Comparison of ENCODE assay signal across 3 cellular contexts in the genomic region with DNA sequence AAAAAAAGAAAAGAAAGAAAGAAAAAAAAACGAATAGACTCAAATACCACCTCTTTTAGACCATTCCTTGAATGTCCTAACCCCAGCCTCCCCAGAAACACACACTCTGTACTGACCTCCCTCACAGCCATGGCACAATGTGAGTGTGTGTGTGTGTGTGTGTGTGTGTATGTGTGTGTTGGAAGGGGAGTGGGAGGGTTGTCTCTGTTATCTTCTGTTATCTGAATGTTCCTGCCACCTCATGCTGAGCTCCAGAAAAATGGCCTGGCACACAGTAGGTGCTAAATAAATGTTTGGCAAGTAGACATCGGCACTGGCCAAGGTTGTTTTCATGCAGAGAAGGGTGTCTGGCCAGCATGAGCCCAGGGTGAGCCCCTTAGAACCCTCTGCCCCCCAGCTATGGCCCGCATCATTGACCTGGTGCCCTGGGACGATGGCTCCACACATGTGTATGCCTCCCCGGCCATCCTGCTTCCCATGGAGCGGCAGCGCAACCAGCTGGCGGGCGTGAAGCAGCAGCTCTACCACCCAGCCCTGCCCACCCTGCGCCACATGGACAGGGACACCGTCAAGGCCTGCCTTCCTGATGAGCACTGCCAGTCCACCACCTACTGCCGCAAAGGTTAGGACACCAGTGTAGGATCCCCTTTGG.
TF ChIP-seq lines count a peak whose summit lies in the region.

No MANE protein-coding gene starts in this region.

TF ChIP-seq in IMR-90, 13 proteins besides CTCF, POLR2A, EP300 and RAD21:
- no peak for TF ChIP-seq NFE2L2 (IDR thresholded peaks at IDR 0.05; ENCODE audit: low read depth, low read length)
- TF ChIP-seq, protein P1, sequence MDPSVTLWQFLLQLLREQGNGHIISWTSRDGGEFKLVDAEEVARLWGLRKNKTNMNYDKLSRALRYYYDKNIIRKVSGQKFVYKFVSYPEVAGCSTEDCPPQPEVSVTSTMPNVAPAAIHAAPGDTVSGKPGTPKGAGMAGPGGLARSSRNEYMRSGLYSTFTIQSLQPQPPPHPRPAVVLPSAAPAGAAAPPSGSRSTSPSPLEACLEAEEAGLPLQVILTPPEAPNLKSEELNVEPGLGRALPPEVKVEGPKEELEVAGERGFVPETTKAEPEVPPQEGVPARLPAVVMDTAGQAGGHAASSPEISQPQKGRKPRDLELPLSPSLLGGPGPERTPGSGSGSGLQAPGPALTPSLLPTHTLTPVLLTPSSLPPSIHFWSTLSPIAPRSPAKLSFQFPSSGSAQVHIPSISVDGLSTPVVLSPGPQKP (IDR thresholded peaks at IDR 0.05; ENCODE audit: borderline replicate concordance, low read depth, low read length), result no peak
- no peak for TF ChIP-seq MAFK (IDR thresholded peaks at IDR 0.05; ENCODE audit: low read depth, low read length)
- no peak for TF ChIP-seq FOS (IDR thresholded peaks at IDR 0.05; ENCODE audit: low read depth, low read length)
- no peak for TF ChIP-seq CEBPB (IDR thresholded peaks at IDR 0.05; ENCODE audit: low read depth, low read length)
- TF ChIP-seq SMC3 (IDR thresholded peaks at IDR 0.05; ENCODE audit: low read depth, low read length), result no peak
- TF ChIP-seq RCOR1 (IDR thresholded peaks at IDR 0.05; ENCODE audit: insufficient replicate concordance, low read length), result no peak
- TF ChIP-seq MAZ (IDR thresholded peaks at IDR 0.05; ENCODE audit: borderline replicate concordance, low read depth, low read length), result no peak
- no peak for TF ChIP-seq RFX5 (IDR thresholded peaks at IDR 0.05; ENCODE audit: low read depth, low read length)

TF ChIP-seq in GM12878, 131 proteins besides CTCF, POLR2A, EP300 and RAD21:
- no peak for TF ChIP-seq CBX3 (IDR thresholded peaks at IDR 0.05; ENCODE audit: borderline replicate concordance, low read depth)
- no peak for TF ChIP-seq ZBED1 (IDR thresholded peaks at IDR 0.05; ENCODE audit: borderline replicate concordance)
- TF ChIP-seq SP1 (IDR thresholded peaks at IDR 0.05; ENCODE audit: low read depth, low read length), result no peak
- no peak for TF ChIP-seq MXI1 (IDR thresholded peaks at IDR 0.05; ENCODE audit: low read depth, low read length)
- TF ChIP-seq, protein P2, sequence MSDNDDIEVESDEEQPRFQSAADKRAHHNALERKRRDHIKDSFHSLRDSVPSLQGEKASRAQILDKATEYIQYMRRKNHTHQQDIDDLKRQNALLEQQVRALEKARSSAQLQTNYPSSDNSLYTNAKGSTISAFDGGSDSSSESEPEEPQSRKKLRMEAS (IDR thresholded peaks at IDR 0.05; ENCODE audit: low read depth, low read length), result no peak
- TF ChIP-seq, protein P3, sequence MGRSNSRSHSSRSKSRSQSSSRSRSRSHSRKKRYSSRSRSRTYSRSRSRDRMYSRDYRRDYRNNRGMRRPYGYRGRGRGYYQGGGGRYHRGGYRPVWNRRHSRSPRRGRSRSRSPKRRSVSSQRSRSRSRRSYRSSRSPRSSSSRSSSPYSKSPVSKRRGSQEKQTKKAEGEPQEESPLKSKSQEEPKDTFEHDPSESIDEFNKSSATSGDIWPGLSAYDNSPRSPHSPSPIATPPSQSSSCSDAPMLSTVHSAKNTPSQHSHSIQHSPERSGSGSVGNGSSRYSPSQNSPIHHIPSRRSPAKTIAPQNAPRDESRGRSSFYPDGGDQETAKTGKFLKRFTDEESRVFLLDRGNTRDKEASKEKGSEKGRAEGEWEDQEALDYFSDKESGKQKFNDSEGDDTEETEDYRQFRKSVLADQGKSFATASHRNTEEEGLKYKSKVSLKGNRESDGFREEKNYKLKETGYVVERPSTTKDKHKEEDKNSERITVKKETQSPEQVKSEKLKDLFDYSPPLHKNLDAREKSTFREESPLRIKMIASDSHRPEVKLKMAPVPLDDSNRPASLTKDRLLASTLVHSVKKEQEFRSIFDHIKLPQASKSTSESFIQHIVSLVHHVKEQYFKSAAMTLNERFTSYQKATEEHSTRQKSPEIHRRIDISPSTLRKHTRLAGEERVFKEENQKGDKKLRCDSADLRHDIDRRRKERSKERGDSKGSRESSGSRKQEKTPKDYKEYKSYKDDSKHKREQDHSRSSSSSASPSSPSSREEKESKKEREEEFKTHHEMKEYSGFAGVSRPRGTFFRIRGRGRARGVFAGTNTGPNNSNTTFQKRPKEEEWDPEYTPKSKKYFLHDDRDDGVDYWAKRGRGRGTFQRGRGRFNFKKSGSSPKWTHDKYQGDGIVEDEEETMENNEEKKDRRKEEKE (IDR thresholded peaks at IDR 0.05), result no peak
- TF ChIP-seq SPI1 (IDR thresholded peaks at IDR 0.05; ENCODE audit: borderline replicate concordance, insufficient read depth, low read depth, low read length), result no peak
- no peak for TF ChIP-seq ESRRA (IDR thresholded peaks at IDR 0.05; ENCODE audit: low read length)
- no peak for TF ChIP-seq SMC3 (IDR thresholded peaks at IDR 0.05; ENCODE audit: borderline replicate concordance, low read length)
- TF ChIP-seq GABPA (IDR thresholded peaks at IDR 0.05; ENCODE audit: low read depth), result no peak
- no peak for TF ChIP-seq CBX5 (IDR thresholded peaks at IDR 0.05; ENCODE audit: low read depth)
- TF ChIP-seq, protein P4, sequence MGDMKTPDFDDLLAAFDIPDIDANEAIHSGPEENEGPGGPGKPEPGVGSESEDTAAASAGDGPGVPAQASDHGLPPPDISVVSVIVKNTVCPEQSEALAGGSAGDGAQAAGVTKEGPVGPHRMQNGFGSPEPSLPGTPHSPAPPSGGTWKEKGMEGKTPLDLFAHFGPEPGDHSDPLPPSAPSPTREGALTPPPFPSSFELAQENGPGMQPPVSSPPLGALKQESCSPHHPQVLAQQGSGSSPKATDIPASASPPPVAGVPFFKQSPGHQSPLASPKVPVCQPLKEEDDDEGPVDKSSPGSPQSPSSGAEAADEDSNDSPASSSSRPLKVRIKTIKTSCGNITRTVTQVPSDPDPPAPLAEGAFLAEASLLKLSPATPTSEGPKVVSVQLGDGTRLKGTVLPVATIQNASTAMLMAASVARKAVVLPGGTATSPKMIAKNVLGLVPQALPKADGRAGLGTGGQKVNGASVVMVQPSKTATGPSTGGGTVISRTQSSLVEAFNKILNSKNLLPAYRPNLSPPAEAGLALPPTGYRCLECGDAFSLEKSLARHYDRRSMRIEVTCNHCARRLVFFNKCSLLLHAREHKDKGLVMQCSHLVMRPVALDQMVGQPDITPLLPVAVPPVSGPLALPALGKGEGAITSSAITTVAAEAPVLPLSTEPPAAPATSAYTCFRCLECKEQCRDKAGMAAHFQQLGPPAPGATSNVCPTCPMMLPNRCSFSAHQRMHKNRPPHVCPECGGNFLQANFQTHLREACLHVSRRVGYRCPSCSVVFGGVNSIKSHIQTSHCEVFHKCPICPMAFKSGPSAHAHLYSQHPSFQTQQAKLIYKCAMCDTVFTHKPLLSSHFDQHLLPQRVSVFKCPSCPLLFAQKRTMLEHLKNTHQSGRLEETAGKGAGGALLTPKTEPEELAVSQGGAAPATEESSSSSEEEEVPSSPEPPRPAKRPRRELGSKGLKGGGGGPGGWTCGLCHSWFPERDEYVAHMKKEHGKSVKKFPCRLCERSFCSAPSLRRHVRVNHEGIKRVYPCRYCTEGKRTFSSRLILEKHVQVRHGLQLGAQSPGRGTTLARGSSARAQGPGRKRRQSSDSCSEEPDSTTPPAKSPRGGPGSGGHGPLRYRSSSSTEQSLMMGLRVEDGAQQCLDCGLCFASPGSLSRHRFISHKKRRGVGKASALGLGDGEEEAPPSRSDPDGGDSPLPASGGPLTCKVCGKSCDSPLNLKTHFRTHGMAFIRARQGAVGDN (IDR thresholded peaks at IDR 0.05), result no peak
- no peak for TF ChIP-seq ZNF384 (IDR thresholded peaks at IDR 0.05; ENCODE audit: borderline replicate concordance, low read depth, low read length)
- TF ChIP-seq TARDBP (IDR thresholded peaks at IDR 0.05; ENCODE audit: borderline replicate concordance), result no peak
- TF ChIP-seq RAD51 (IDR thresholded peaks at IDR 0.05), result no peak
- TF ChIP-seq HDGF (IDR thresholded peaks at IDR 0.05), result no peak
- no peak for TF ChIP-seq CBFB (IDR thresholded peaks at IDR 0.05; ENCODE audit: low read depth)

TF ChIP-seq in liver, 16 proteins besides CTCF, POLR2A, EP300 and RAD21:
- TF ChIP-seq TAF1 (conservative IDR thresholded peaks at IDR 0.05) (no peak), RXRA (IDR thresholded peaks at IDR 0.05) (no peak), JUND (IDR thresholded peaks at IDR 0.05) (no peak), GABPA (IDR thresholded peaks at IDR 0.05 in 1 of 2, conservative IDR thresholded peaks at IDR 0.05 in 1 of 2) (no peak), SP1 (IDR thresholded peaks at IDR 0.05) (no peak), HNF4A (conservative IDR thresholded peaks at IDR 0.05) (no peak), NR2F2 (IDR thresholded peaks at IDR 0.05) (no peak), FOXA1 (IDR thresholded peaks at IDR 0.05) (no peak), EGR1 (IDR thresholded peaks at IDR 0.05; ENCODE audit: low read depth in 2 of 2) (no peak), HNF4G (IDR thresholded peaks at IDR 0.05) (no peak), FOXA2 (IDR thresholded peaks at IDR 0.05) (no peak), YY1 (IDR thresholded peaks at IDR 0.05) (no peak)
- TF ChIP-seq, protein P2 (IDR thresholded peaks at IDR 0.05), result no peak
- TF ChIP-seq, protein P5, sequence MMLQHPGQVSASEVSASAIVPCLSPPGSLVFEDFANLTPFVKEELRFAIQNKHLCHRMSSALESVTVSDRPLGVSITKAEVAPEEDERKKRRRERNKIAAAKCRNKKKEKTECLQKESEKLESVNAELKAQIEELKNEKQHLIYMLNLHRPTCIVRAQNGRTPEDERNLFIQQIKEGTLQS (IDR thresholded peaks at IDR 0.05), result no peak
- TF ChIP-seq, protein P6, sequence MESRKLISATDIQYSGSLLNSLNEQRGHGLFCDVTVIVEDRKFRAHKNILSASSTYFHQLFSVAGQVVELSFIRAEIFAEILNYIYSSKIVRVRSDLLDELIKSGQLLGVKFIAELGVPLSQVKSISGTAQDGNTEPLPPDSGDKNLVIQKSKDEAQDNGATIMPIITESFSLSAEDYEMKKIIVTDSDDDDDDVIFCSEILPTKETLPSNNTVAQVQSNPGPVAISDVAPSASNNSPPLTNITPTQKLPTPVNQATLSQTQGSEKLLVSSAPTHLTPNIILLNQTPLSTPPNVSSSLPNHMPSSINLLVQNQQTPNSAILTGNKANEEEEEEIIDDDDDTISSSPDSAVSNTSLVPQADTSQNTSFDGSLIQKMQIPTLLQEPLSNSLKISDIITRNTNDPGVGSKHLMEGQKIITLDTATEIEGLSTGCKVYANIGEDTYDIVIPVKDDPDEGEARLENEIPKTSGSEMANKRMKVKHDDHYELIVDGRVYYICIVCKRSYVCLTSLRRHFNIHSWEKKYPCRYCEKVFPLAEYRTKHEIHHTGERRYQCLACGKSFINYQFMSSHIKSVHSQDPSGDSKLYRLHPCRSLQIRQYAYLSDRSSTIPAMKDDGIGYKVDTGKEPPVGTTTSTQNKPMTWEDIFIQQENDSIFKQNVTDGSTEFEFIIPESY (IDR thresholded peaks at IDR 0.05), result no peak
